In genomic region chr4:145181091-145181501, GRCh38 we compare ENCODE assay signal across 8 cellular contexts. TPM values are rescaled to one million over a fixed set of nuclear protein-coding genes. Genes with fewer than 3 reads are reported as not detected.
DNase-seq lines count a peak whose midpoint lies in the region; ATAC-seq and TF ChIP-seq lines count a peak whose summit lies in the region.

No MANE protein-coding gene starts in this region.

- no peaks in the 10 kb centered on the region for H3K9me3 Mint-ChIP-seq in CD4-positive, alpha-beta memory T cell
- H3K9me3 Mint-ChIP-seq in IgD-negative memory B cell (no peaks in the 10 kb centered on the region), neural progenitor cell (no peaks in the 10 kb centered on the region)

- peaks cover 8% of the 10 kb centered on the region for H3F3A ChIP-seq in neural progenitor cell (ENCODE audit: low read depth)

- H3K4me1 Mint-ChIP-seq in CD4-positive, alpha-beta memory T cell, result peaks cover 15 to 38% (median 27%) of the 10 kb centered on the region in 4 donors
- H3K4me1 Mint-ChIP-seq in IgD-negative memory B cell (peaks cover 18 to 32% (median 31%) of the 10 kb centered on the region in 3 donors), neural progenitor cell (peaks cover 24% of the 10 kb centered on the region)

- peak overlapping the region; percentile 88 for H3K4me2 ChIP-seq in neural progenitor cell

- peaks cover 35% of the 10 kb centered on the region for H4K20me1 ChIP-seq in neural progenitor cell (ENCODE audit: low read depth)

- DNase-seq in CD4-positive, alpha-beta memory T cell, result no peak
- DNase-seq in dorsolateral prefrontal cortex, result no peak
- no peak for DNase-seq in neural progenitor cell (ENCODE audit: low spot score)
- DNase-seq in NCI-H524 treated with DMSO at 0.1 percent for 48 hours (lab: John Stamatoyannopoulos, UW), result no peak

- no peaks in the 10 kb centered on the region for H3K27me3 Mint-ChIP-seq in CD4-positive, alpha-beta memory T cell
- no peaks in the 10 kb centered on the region for H3K27me3 Mint-ChIP-seq in IgD-negative memory B cell
- H3K27me3 Mint-ChIP-seq in neural progenitor cell (ENCODE audit: insufficient read depth, low read depth), result no peaks in the 10 kb centered on the region

- no peaks in the 10 kb centered on the region for H3K36me3 ChIP-seq in CD4-positive, alpha-beta memory T cell (ENCODE audit: insufficient read depth, low read length)
- H3K36me3 ChIP-seq in neural progenitor cell, result no peaks in the 10 kb centered on the region

- no peaks in the 10 kb centered on the region for H3K9me3 ChIP-seq in CD4-positive, alpha-beta memory T cell (ENCODE audit: control insufficient read depth in 1 of 2, low read length in 2 of 2)
- no peaks in the 10 kb centered on the region for H3K9me3 ChIP-seq in neural progenitor cell (ENCODE audit: low read depth)

- peak overlapping the region; percentile 82 for H2AFZ ChIP-seq in neural progenitor cell (replicated peaks)

- H3K27ac ChIP-seq in CD4-positive, alpha-beta memory T cell (ENCODE audit: low read depth, low read length), result peak overlapping the region; percentile 94
- H3K27ac ChIP-seq in dorsolateral prefrontal cortex (peak overlapping the region; percentile 69 to 99 (median 93)), neural progenitor cell (peak overlapping the region; percentile 79)

- peaks cover 3 to 20% of the 10 kb centered on the region in 2 donors for H3K36me3 Mint-ChIP-seq in CD4-positive, alpha-beta memory T cell
- H3K36me3 Mint-ChIP-seq in IgD-negative memory B cell, result peaks cover 4% of the 10 kb centered on the region
- peaks cover 2% of the 10 kb centered on the region for H3K36me3 Mint-ChIP-seq in neural progenitor cell

- peak overlapping the region; percentile 80 to 90 (median 88) for H3K4me3 Mint-ChIP-seq in CD4-positive, alpha-beta memory T cell
- H3K4me3 Mint-ChIP-seq in IgD-negative memory B cell (peak overlapping the region; percentile 85 to 96 (median 94)), neural progenitor cell (peak overlapping the region; percentile 90)

- peak overlapping the region; percentile 77 to 99 (median 92) for H3K27ac Mint-ChIP-seq in CD4-positive, alpha-beta memory T cell
- peak overlapping the region; percentile 87 to 90 (median 90) for H3K27ac Mint-ChIP-seq in IgD-negative memory B cell
- peak overlapping the region; percentile 83 for H3K27ac Mint-ChIP-seq in neural progenitor cell

- peaks cover 37% of the 10 kb centered on the region for H3K79me2 ChIP-seq in neural progenitor cell (ENCODE audit: low read depth)

- peaks cover 37% of the 10 kb centered on the region for H3K4me1 ChIP-seq in CD4-positive, alpha-beta memory T cell (ENCODE audit: insufficient read depth, low read length)
- peaks cover 25% of the 10 kb centered on the region for H3K4me1 ChIP-seq in neural progenitor cell

- POLR2A ChIA-PET in CD4-positive, alpha-beta memory T cell (lab: Charles Lee; ENCODE audit: partially characterized antibody), result interaction anchor here (0.7 to 2.7 kb wide), 5 partner anchors 9 to 438 kb away, joined by 3 to 32 read pairs (median 3); partner anchors contain the start of genes ABCE1, ANAPC10, MMAA and SMAD1

- H3K9ac ChIP-seq in neural progenitor cell, result no peak overlapping the region

- CTCF ChIA-PET in CD4-positive, alpha-beta memory T cell (lab: Charles Lee; ENCODE audit: partially characterized antibody), result interaction anchor here (2.5 kb wide), 1 partner anchor 83 kb away, joined by 10 read pairs; the partner anchor contains the start of genes ABCE1 and ANAPC10

- TF ChIP-seq CTCF in dorsolateral prefrontal cortex (IDR thresholded peaks at IDR 0.05 in 54 of 56, conservative IDR thresholded peaks at IDR 0.05 in 2 of 56; ENCODE audit: low read depth in 1 of 56, partially characterized antibody in 56 of 56) (no peak), neural progenitor cell (IDR thresholded peaks at IDR 0.05) (no peak)

- no peak for ATAC-seq in HG03025 (IDR thresholded peaks at IDR 0.05; ENCODE audit: low FRiP score, unreplicated experiment)
- ATAC-seq in HG02885 (IDR thresholded peaks at IDR 0.05; ENCODE audit: poor library complexity, unreplicated experiment), result no peak
- ATAC-seq in HG03097 (IDR thresholded peaks at IDR 0.05; ENCODE audit: low FRiP score, unreplicated experiment), result no peak

- H3K4me3 ChIP-seq in CD4-positive, alpha-beta memory T cell (ENCODE audit: low read length in 2 of 2), result peak overlapping the region; percentile 83 to 84
- H3K4me3 ChIP-seq in dorsolateral prefrontal cortex, result peak overlapping the region; percentile 53 to 94 (median 83)
- peak overlapping the region; percentile 99 for H3K4me3 ChIP-seq in neural progenitor cell

- H3K27me3 ChIP-seq in CD4-positive, alpha-beta memory T cell (ENCODE audit: insufficient read depth, low read length), result no peaks in the 10 kb centered on the region
- H3K27me3 ChIP-seq in dorsolateral prefrontal cortex, result no peaks in the 10 kb centered on the region
- no peaks in the 10 kb centered on the region for H3K27me3 ChIP-seq in neural progenitor cell

- intact Hi-C loops in CD4-positive, alpha-beta memory T cell (cut with micrococcal nuclease), result loop anchor here (5.0 kb wide), 2 partner anchors 996 to 1341 kb away; partner anchors contain the start of genes LSM6 and SLC10A7
- intact Hi-C loops in dorsolateral prefrontal cortex (cut with DNase I), result loop anchor here (2.0 to 10.0 kb wide), 4 partner anchors 82 to 552 kb away; partner anchors contain the start of genes SMAD1 (in 2 of the 2), ABCE1 (in 1 of the 2) and ANAPC10 (in 1 of the 2)

RNA-seq across cellular contexts. Expression of gene OTUD4, which starts 0.7 kb away (rescaled TPM):
- total RNA-seq in CD4-positive, alpha-beta memory T cell, result 10 to 100 TPM; 60.1 to 61.3 TPM
- 10 to 100 TPM; 10.2 to 20.7 TPM for polyA plus RNA-seq in CD4-positive, alpha-beta memory T cell
- 9.0 TPM for polyA plus RNA-seq in IgD-negative memory B cell
- total RNA-seq in dorsolateral prefrontal cortex (10 to 100 TPM; 33.5 to 84.1 (median 49.7) TPM), neural progenitor cell (ENCODE audit: low replicate concordance) (29.4 and 34.3 TPM in 2 replicates)
